ENCODE assay signal across 22 cellular contexts in the genomic region with DNA sequence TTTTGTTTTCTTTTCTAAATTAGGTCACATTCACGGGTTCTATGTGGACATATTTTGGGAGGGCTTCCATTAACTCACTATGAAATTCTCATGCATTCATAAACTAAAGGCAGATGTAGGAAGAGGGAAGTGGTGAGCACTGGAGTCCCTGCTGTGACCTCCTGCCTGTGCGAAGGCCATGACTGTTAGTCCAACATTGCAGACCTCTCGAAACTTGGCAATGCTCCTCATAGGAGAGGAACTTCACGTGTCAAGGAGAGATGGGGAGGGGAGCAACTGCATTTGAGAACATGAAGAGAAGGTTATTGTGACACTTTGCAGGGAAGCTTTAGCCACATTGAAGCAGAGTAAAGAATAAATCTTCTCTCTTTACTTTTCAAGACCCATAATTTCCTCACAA.
A peak's percentile ranks its signal among the peaks of the same experiment; 100 is the strongest.
DNase-seq lines count a peak whose midpoint lies in the region; ATAC-seq and TF ChIP-seq lines count a peak whose summit lies in the region.
"Had no signal": no experiment of that assay in that cellular context is flagged by ENCODE, and none has a peak within 500 bp of the region (broad histone marks: within the 10 kb centered on the region; RNA-seq: fewer than 3 reads in every experiment).

No MANE protein-coding gene starts in this region.

- H4K20me1 ChIP-seq in MM.1S (ENCODE audit: insufficient read depth, low read length): no peaks in the 10 kb centered on the region

- H3K9me3 ChIP-seq in MM.1S (replicated peaks; ENCODE audit: insufficient read depth, low read length): no peaks in the 10 kb centered on the region
- H3K9me3 ChIP-seq: psoas muscle, tibial artery had no signal

- H3K4me1 ChIP-seq in MM.1S (ENCODE audit: low read length): no peaks in the 10 kb centered on the region
- H3K4me1 ChIP-seq: psoas muscle, tibial artery had no signal

- TF ChIP-seq CTCF in MM.1S (IDR thresholded peaks at IDR 0.05; ENCODE audit: low read length): no peak
- TF ChIP-seq CTCF in choroid plexus epithelial cell (conservative IDR thresholded peaks at IDR 0.05; ENCODE audit: low read depth, low read length): no peak

- H3K4me3 ChIP-seq in MM.1S (ENCODE audit: low read length) (no peak overlapping the region), choroid plexus epithelial cell (ENCODE audit: low read depth, low read length) (no peak overlapping the region)
- H3K4me3 ChIP-seq: psoas muscle, SK-N-MC, tibial artery had no signal

- H3K27me3 ChIP-seq in MM.1S (replicated peaks; ENCODE audit: insufficient read depth, low read length): no peaks in the 10 kb centered on the region
- H3K27me3 ChIP-seq: tibial artery had no signal

- no peak overlapping the region for H3K4me2 ChIP-seq in MM.1S (ENCODE audit: low read depth, low read length)
- H3K4me2 ChIP-seq: KMS-11 had no signal

- H3K79me2 ChIP-seq in MM.1S (ENCODE audit: low read length): no peaks in the 10 kb centered on the region

- H2AFZ ChIP-seq in MM.1S (ENCODE audit: low read length): no peak overlapping the region

- no peaks in the 10 kb centered on the region for H3K36me3 ChIP-seq in MM.1S (replicated peaks; ENCODE audit: insufficient read depth, low read length)
- H3K36me3 ChIP-seq: tibial artery had no signal

- no peaks in the 10 kb centered on the region for H3K9me2 ChIP-seq in MM.1S (replicated peaks; ENCODE audit: insufficient read depth, low read length)

- no peak for ATAC-seq in HG02973 (IDR thresholded peaks at IDR 0.05; ENCODE audit: unreplicated experiment)
- ATAC-seq: activated CD8-positive, alpha-beta T cell treated with anti-CD3 and anti-CD28 coated beads for 36 hours had no signal

- DNase-seq in AML-193 (lab: John Stamatoyannopoulos, UW) (peak; percentile 2 to 5), MM.1S (peak; percentile 0), NOMO-1 treated with dmso at 0.1 percent for 144 hours (lab: John Stamatoyannopoulos, UW; ENCODE audit: unreplicated experiment) (peak; percentile 48), choroid plexus epithelial cell (ENCODE audit: low read depth) (peak; percentile 70), islet precursor cell (no peak)
- no peak for DNase-seq in activated CD4-positive, alpha-beta T cell treated with anti-CD3 and anti-CD28 coated beads for 48 hours
- no peak for DNase-seq in activated CD4-positive, alpha-beta T cell treated with anti-CD3 and anti-CD28 coated beads, Interleukin-2, amount 50 U/mL, for 4 hours
- DNase-seq: activated CD4-positive, CD25-positive, alpha-beta regulatory T cell treated with anti-CD3 and anti-CD28 coated beads, Interleukin-2, amount 50 U/mL, for 72 hours; activated CD8-positive, alpha-beta T cell treated with anti-CD3 and anti-CD28 coated beads for 36 hours; activated naive CD4-positive, alpha-beta T cell treated with anti-CD3 and anti-CD28 coated beads, Interleukin-2, amount 50 U/mL, for 16 hours; amniotic stem cell; left cardiac atrium; NCI-H187 treated with DMSO at 0.1 percent for 48 hours; NCI-H748 treated with DMSO at 0.1 percent for 48 hours; psoas muscle; stimulated activated CD4-positive, alpha-beta T cell treated with anti-CD3 and anti-CD28 coated beads, Interleukin-4, amount 100 ng/mL, for 24 hours; T-helper 17 cell; tibial artery had no signal

- no peaks in the 10 kb centered on the region for H3F3A ChIP-seq in MM.1S (ENCODE audit: insufficient read depth, low read length)

- no peak overlapping the region for H3K9ac ChIP-seq in MM.1S (ENCODE audit: low read length)
- H3K9ac ChIP-seq: KMS-11 had no signal

- no peak overlapping the region for H3K27ac ChIP-seq in MM.1S (ENCODE audit: low read length)
- H3K27ac ChIP-seq: epithelial cell of prostate, KMS-11, psoas muscle, SK-N-MC, tibial artery had no signal

Comparison
In these comparisons a context has a peak if more than half of its experiments do, and no peak if none do; other contexts are left out.
1. DNase-seq: peak in AML-193 (2 of 2), MM.1S (single experiment), NOMO-1 treated with dmso at 0.1 percent for 144 hours (single experiment) and choroid plexus epithelial cell (single experiment); none in islet precursor cell (single experiment), activated CD4-positive, alpha-beta T cell treated with anti-CD3 and anti-CD28 coated beads for 48 hours (single experiment) and activated CD4-positive, alpha-beta T cell treated with anti-CD3 and anti-CD28 coated beads, Interleukin-2, amount 50 U/mL, for 4 hours (0 of 2).